Comparison of ENCODE assay signal across 1 cellular context in genomic region chr4:151324124-151324448, GRCh38.
TF ChIP-seq lines count a peak whose summit lies in the region.

No MANE protein-coding gene starts in this region.

TF ChIP-seq in GM23338, 12 proteins besides CTCF, POLR2A, EP300 and RAD21 (continued from another document):
- TF ChIP-seq ZNF462 (CRISPR knock-in tag; IDR thresholded peaks at IDR 0.05) (no peak), REST (IDR thresholded peaks at IDR 0.05; ENCODE audit: unreplicated experiment) (no peak), NANOG (IDR thresholded peaks at IDR 0.05; ENCODE audit: borderline replicate concordance) (no peak), ZNF114 (CRISPR knock-in tag; IDR thresholded peaks at IDR 0.05) (no peak), POLR2AphosphoS5 (IDR thresholded peaks at IDR 0.05; ENCODE audit: low read depth) (no peak), STAT1 (IDR thresholded peaks at IDR 0.05; ENCODE audit: unreplicated experiment) (no peak)
